Comparison of ENCODE assay signal across 18 cellular contexts in the genomic region with DNA sequence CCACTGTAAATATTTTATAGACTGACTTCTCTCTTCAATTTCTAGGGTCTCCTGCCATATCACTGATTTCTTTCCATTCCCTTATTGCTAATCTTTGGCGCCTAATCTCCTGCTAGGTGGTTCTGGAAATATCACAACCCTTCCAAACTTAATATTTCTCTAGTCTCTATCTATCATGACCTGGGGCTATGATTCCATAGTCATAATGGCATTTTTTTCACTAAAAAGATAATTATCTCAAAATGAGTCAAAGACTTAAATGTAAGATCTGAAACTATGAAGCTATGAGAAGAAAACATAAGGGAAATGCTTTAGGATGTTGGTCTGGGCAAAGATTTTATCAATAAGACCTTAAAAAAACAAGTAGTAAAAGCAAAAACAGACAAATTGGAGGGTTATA.
DNase-seq lines count a peak whose midpoint lies in the region; TF ChIP-seq lines count a peak whose summit lies in the region.
"Had no signal": no experiment of that assay in that cellular context is flagged by ENCODE, and none has a peak within 500 bp of the region (broad histone marks: within the 10 kb centered on the region; RNA-seq: fewer than 3 reads in every experiment).

No MANE protein-coding gene starts in this region.

- no peak overlapping the region for H2BK120ac ChIP-seq in trophoblast cell (ENCODE audit: insufficient read depth, low read length, poor library complexity)

- no peaks in the 10 kb centered on the region for H3K79me2 ChIP-seq in trophoblast cell (ENCODE audit: control insufficient read depth, insufficient read depth, low read length, poor library complexity)

- H3K27ac Mint-ChIP-seq in MCF 10A (ENCODE audit: low read depth, unreplicated experiment) (no peak overlapping the region), HFFc6 (peak overlapping the region; percentile 71)
- H3K27ac Mint-ChIP-seq: CD14-positive monocyte; CD4-positive, alpha-beta memory T cell; GM23338; H9 had no signal

- H3K4me1 ChIP-seq in breast epithelium (no peaks in the 10 kb centered on the region), trophoblast cell (ENCODE audit: control insufficient read depth in 1 of 2, insufficient read depth in 2 of 2, low read length in 2 of 2) (no peaks in the 10 kb centered on the region)
- H3K4me1 ChIP-seq: BE2C had no signal

- no peak overlapping the region for H3K4ac ChIP-seq in trophoblast cell (ENCODE audit: low read depth, low read length)

- H3K18ac ChIP-seq in trophoblast cell (ENCODE audit: low read length): no peak overlapping the region

- no peak for DNase-seq in MCF 10A (ENCODE audit: unreplicated experiment)
- no peak for DNase-seq in breast epithelium (ENCODE audit: low spot score in 2 of 2)
- peak; percentile 23 for DNase-seq in HFFc6
- peak; percentile 35 to 97 for DNase-seq in trophoblast cell
- no peak for DNase-seq in ACHN
- no peak for DNase-seq in NCI-H82 (lab: John Stamatoyannopoulos, UW)
- DNase-seq: AML-193; BE2C; Calu3; CD4-positive, alpha-beta memory T cell; COR-L47; DMS53; DMS79 treated with DMSO at 0.1 percent for 48 hours; GDM1; H9 had no signal

- H3K36me3 Mint-ChIP-seq in MCF 10A (ENCODE audit: insufficient read depth, unreplicated experiment) (no peaks in the 10 kb centered on the region), HFFc6 (ENCODE audit: low read depth) (no peaks in the 10 kb centered on the region)
- H3K36me3 Mint-ChIP-seq: CD14-positive monocyte had no signal

- H3K4me3 Mint-ChIP-seq in MCF 10A (ENCODE audit: unreplicated experiment): no peak overlapping the region
- 0 out of 2 replicates have a peak overlapping the region, but pooled peaks have one; percentile 20 for H3K4me3 Mint-ChIP-seq in HFFc6
- H3K4me3 Mint-ChIP-seq: CD14-positive monocyte; CD4-positive, alpha-beta memory T cell; GM23338; H9 had no signal

- TSS peak; percentile 9 for BruUV-seq in MCF 10A (replicated peaks; lab: Mats Ljungman, UMichigan)

- no peak overlapping the region for H3K23ac ChIP-seq in trophoblast cell (ENCODE audit: low read length)

- H2AFZ ChIP-seq in trophoblast cell (ENCODE audit: insufficient read depth, low read length, poor library complexity): no peak overlapping the region
- H2AFZ ChIP-seq: GM23338 had no signal

- no peak overlapping the region for H2AK5ac ChIP-seq in trophoblast cell (ENCODE audit: low read length)

- WGBS in trophoblast cell (ENCODE audit: extremely low coverage, insufficient coverage, insufficient read length): no CpG with 5 or more reads among the region's 1 CpG

- no peak overlapping the region for H3K4me3 ChIP-seq in breast epithelium
- no peak overlapping the region for H3K4me3 ChIP-seq in trophoblast cell (ENCODE audit: low read depth, low read length)
- H3K4me3 ChIP-seq: BLaER1 treated with 17β-estradiol and CSF1 and Interleukin-3, amounts not matched to agents 10 nM and 100 nM; GM23338 had no signal

- H3K27me3 ChIP-seq in breast epithelium: no peaks in the 10 kb centered on the region
- H3K27me3 ChIP-seq in trophoblast cell (ENCODE audit: insufficient read depth, low read length): no peaks in the 10 kb centered on the region
- H3K27me3 ChIP-seq: BE2C; BLaER1 treated with 17β-estradiol and CSF1 and Interleukin-3, amounts not matched to agents 10 nM and 100 nM had no signal

- H3K9me3 ChIP-seq in breast epithelium (no peaks in the 10 kb centered on the region), trophoblast cell (ENCODE audit: insufficient read depth, low read depth, low read length) (no peaks in the 10 kb centered on the region)
- H3K9me3 ChIP-seq: BE2C; BLaER1 treated with 17β-estradiol and CSF1 and Interleukin-3, amounts not matched to agents 10 nM and 100 nM had no signal

- no peak overlapping the region for H4K91ac ChIP-seq in trophoblast cell (ENCODE audit: low read depth, low read length)

- CTCF ChIA-PET in MCF 10A (lab: Yijun Ruan, JAX): interaction anchor here (0.7 to 0.9 kb wide), 2 partner anchors 30 to 139 kb away, joined by 4 to 5 read pairs; no protein-coding TSS in a partner anchor

- no peak overlapping the region for H3K9ac ChIP-seq in trophoblast cell (ENCODE audit: low read length)
- H3K9ac ChIP-seq: BLaER1 treated with 17β-estradiol and CSF1 and Interleukin-3, amounts not matched to agents 10 nM and 100 nM had no signal

- POLR2A ChIA-PET in MCF 10A (lab: Yijun Ruan, JAX): no interaction called here

- H3K9me3 Mint-ChIP-seq in MCF 10A (ENCODE audit: unreplicated experiment) (no peaks in the 10 kb centered on the region), HFFc6 (no peaks in the 10 kb centered on the region)
- H3K9me3 Mint-ChIP-seq: GM23338, H9 had no signal

- TF ChIP-seq POLR2A in breast epithelium (IDR thresholded peaks at IDR 0.05): no peak

- intact Hi-C loops in MCF 10A (cut with micrococcal nuclease) (no loop called here), breast epithelium (cut with DNase I; ENCODE audit: low total_unique reads) (no loop called here)

- TF ChIP-seq CTCF in MCF 10A (IDR thresholded peaks at IDR 0.05; ENCODE audit: unreplicated experiment): no peak
- TF ChIP-seq CTCF in breast epithelium (IDR thresholded peaks at IDR 0.05): no peak
- no peak for TF ChIP-seq CTCF in HFFc6 (IDR thresholded peaks at IDR 0.05)

- in situ Hi-C loops in ACHN (cut with HindIII; ENCODE audit: low pct_ligation_motif_present, low pct_unique_long_range_greater_than_20kb, low sequenced_read_pairs): no loop called here

- H3K79me1 ChIP-seq in trophoblast cell (ENCODE audit: low read length): no peaks in the 10 kb centered on the region

- no peak overlapping the region for H3K14ac ChIP-seq in trophoblast cell (ENCODE audit: low read length)

- H4K12ac ChIP-seq in trophoblast cell (ENCODE audit: low read depth, low read length): no peak overlapping the region

- H2BK12ac ChIP-seq in trophoblast cell (ENCODE audit: low read length): no peak overlapping the region

- no peak overlapping the region for H4K8ac ChIP-seq in trophoblast cell (ENCODE audit: low read depth, low read length)

- no peak overlapping the region for H3K27ac ChIP-seq in breast epithelium
- no peak overlapping the region for H3K27ac ChIP-seq in trophoblast cell (ENCODE audit: low read depth, low read length)
- H3K27ac ChIP-seq: BLaER1 treated with 17β-estradiol and CSF1 and Interleukin-3, amounts not matched to agents 10 nM and 100 nM had no signal

- H3K4me1 Mint-ChIP-seq in MCF 10A (ENCODE audit: insufficient read depth, unreplicated experiment): no peaks in the 10 kb centered on the region
- H3K4me1 Mint-ChIP-seq in HFFc6 (ENCODE audit: low read depth): peaks cover 47% of the 10 kb centered on the region
- H3K4me1 Mint-ChIP-seq: CD14-positive monocyte; CD4-positive, alpha-beta memory T cell; GM23338; H9 had no signal

- no peak overlapping the region for H2BK5ac ChIP-seq in trophoblast cell (ENCODE audit: low read depth, low read length, poor library complexity)

- H3K27me3 Mint-ChIP-seq in MCF 10A (ENCODE audit: insufficient read depth, unreplicated experiment) (no peaks in the 10 kb centered on the region), HFFc6 (ENCODE audit: insufficient read depth) (no peaks in the 10 kb centered on the region)

- H3K36me3 ChIP-seq in breast epithelium: no peaks in the 10 kb centered on the region
- no peaks in the 10 kb centered on the region for H3K36me3 ChIP-seq in trophoblast cell (ENCODE audit: control insufficient read depth in 1 of 2, insufficient read depth in 2 of 2, low read length in 2 of 2)
- H3K36me3 ChIP-seq: BE2C; BLaER1 treated with 17β-estradiol and CSF1 and Interleukin-3, amounts not matched to agents 10 nM and 100 nM had no signal

- H3K4me2 ChIP-seq in trophoblast cell (ENCODE audit: low read length): no peak overlapping the region
- H3K4me2 ChIP-seq: GM23338 had no signal

Comparison
In these comparisons a context has a peak if more than half of its experiments do, and no peak if none do; other contexts are left out.
1. DNase-seq: peak in HFFc6 (single experiment) and trophoblast cell (2 of 2); none in MCF 10A (single experiment), breast epithelium (0 of 2), ACHN (single experiment) and NCI-H82 (single experiment).